Comparison of ENCODE assay signal across 32 cellular contexts in the genomic region with DNA sequence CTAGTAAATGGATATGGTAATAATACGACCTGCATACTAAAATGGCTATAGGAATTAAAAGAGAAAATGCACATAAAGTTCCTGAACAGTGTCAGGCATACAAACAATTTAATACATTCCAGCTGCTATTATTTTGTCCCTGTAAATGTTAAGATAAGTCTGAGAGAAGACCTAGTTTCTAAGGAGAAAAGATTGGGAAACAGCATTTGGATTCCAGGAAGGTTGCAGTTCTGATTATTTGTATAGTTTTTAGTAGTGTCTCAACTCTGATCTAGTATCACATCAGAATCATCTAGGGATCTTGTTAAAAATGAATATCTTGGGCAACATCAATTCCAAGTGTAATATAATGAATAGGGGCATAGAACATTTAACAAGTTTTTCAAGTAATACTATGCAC.
"Had no signal": no experiment of that assay in that cellular context is flagged by ENCODE, and none has a peak within 500 bp of the region (broad histone marks: within the 10 kb centered on the region; RNA-seq: fewer than 3 reads in every experiment).

No MANE protein-coding gene starts in this region.

- H3K9me3 ChIP-seq: adrenal gland, body of pancreas had no signal

- DNase-seq: activated B cell treated with CpG ODN at 0.5 μM for 24 hours; activated CD4-positive, alpha-beta memory T cell treated with anti-CD3 and anti-CD28 coated beads for 36 hours; activated CD4-positive, alpha-beta T cell treated with anti-CD3 and anti-CD28 coated beads for 4 hours; activated CD4-positive, alpha-beta T cell treated with anti-CD3 and anti-CD28 coated beads, Interleukin-2, amount 10 ng/mL, durations not matched to agents 24 days and 14 days; activated CD4-positive, alpha-beta T cell treated with anti-CD3 and anti-CD28 coated beads, Interleukin-2, amount 50 U/mL, for 1 hour; activated CD4-positive, alpha-beta T cell treated with anti-CD3 and anti-CD28 coated beads, Interleukin-2, amount 50 U/mL, for 4 hours; activated CD4-positive, CD25-positive, alpha-beta regulatory T cell treated with anti-CD3 and anti-CD28 coated beads, Interleukin-2, amount 50 U/mL, for 72 hours; activated CD8-positive, alpha-beta memory T cell treated with anti-CD3 and anti-CD28 coated beads, Interleukin-2, amount 50 U/mL, for 4 hours; activated CD8-positive, alpha-beta T cell treated with anti-CD3 and anti-CD28 coated beads for 36 hours; activated effector memory CD4-positive, alpha-beta T cell treated with anti-CD3 and anti-CD28 coated beads, Interleukin-2, amount 50 U/mL, for 16 hours; activated gamma-delta T cell treated with Interleukin-2 at 50 U/mL for 16 hours; activated naive CD4-positive, alpha-beta T cell; activated naive CD4-positive, alpha-beta T cell treated with anti-CD3 and anti-CD28 coated beads for 36 hours; activated naive CD4-positive, alpha-beta T cell treated with anti-CD3 and anti-CD28 coated beads, Interleukin-2, amount 50 U/mL, for 16 hours; activated naive CD8-positive, alpha-beta T cell treated with anti-CD3 and anti-CD28 coated beads for 36 hours; activated T-cell treated with anti-CD3 and anti-CD28 coated beads for 4 hours; activated T-cell treated with anti-CD3 and anti-CD28 coated beads, Interleukin-2, amount 50 U/mL, for 1 hour; activated T-cell treated with anti-CD3 and anti-CD28 coated beads, Interleukin-2, amount 50 U/mL, for 4 hours; activated T-cell treated with anti-CD3 and anti-CD28 coated beads, Interleukin-2, amount 50 U/mL, for 72 hours; adrenal gland; amniotic stem cell; aorta; body of pancreas; brain microvascular endothelial cell; caudate nucleus; T-helper 1 cell; T-helper 2 cell; T-helper 9 cell had no signal

- H3K27ac ChIP-seq: adrenal gland, body of pancreas, brain microvascular endothelial cell, breast epithelium, VCaP had no signal

- H3K4me1 ChIP-seq: adrenal gland, body of pancreas, breast epithelium had no signal

- H3K36me3 ChIP-seq: adrenal gland, brain microvascular endothelial cell, breast epithelium had no signal

- H3K27me3 ChIP-seq: adrenal gland, body of pancreas, brain microvascular endothelial cell, breast epithelium had no signal

- H3K4me3 ChIP-seq: adrenal gland, body of pancreas, breast epithelium had no signal

- ATAC-seq: activated CD8-positive, alpha-beta T cell treated with anti-CD3 and anti-CD28 coated beads for 36 hours; activated naive CD4-positive, alpha-beta T cell treated with anti-CD3 and anti-CD28 coated beads, Interleukin-2, amount 50 U/mL, for 72 hours; activated T-cell treated with anti-CD3 and anti-CD28 coated beads, Interleukin-2, amount 50 U/mL, for 4 hours; activated T-cell treated with anti-CD3 and anti-CD28 coated beads, Interleukin-2, amount 50 U/mL, for 72 hours; activated T-helper 17 cell treated with anti-CD3 and anti-CD28 coated beads, Interleukin-2, amount 50 U/mL, for 72 hours; body of pancreas had no signal
